In the genomic region with DNA sequence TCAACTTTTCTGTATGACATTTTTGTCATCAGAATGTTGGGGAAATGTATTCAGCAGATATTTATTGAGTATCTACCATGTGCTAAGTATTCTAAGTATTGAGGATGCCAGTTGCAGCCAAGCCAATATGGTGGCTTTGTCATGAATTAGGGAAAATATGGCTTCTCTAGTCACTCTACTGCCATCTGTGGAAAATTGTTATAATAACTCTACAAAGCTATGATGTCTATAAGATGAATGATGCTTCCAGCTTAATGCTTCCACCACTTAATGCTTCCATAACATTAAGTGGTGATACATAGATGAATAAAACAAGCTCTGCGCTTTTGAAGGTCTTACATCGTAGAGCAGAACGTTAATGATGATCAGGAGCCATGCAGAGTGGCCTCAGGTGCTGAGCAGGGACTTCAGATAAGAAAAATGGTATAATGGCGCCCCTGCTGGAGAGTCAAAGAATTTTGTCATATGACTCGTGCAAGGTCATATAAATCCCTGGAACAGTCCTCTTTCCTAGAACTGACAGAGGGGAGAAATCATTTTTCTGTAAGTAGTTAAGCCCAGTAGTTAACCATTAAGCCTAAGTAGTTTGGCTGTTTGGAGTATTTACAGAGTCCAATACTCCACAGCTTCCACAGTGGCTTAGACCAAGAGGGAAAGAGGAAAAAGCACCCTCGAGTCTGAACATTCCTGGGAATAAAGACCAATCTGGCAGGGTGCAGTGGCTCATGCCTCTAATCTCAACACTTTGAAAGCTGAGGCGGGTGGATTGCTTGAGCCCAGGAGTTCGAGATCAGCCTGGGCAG, we compare ENCODE assay signal across 1 cellular context.
TF ChIP-seq lines count a peak whose summit lies in the region.

No MANE protein-coding gene starts in this region.

TF ChIP-seq in endothelial cell of umbilical vein, 7 proteins besides CTCF, POLR2A, EP300 and RAD21:
- no peak for TF ChIP-seq POLR2AphosphoS5 (IDR thresholded peaks at IDR 0.05; ENCODE audit: insufficient read depth, low read depth, low read length)
- TF ChIP-seq MAX (IDR thresholded peaks at IDR 0.05; ENCODE audit: insufficient read depth, insufficient read length): no peak
- no peak for TF ChIP-seq GATA2 (IDR thresholded peaks at IDR 0.05; ENCODE audit: insufficient read depth, insufficient read length, low read depth, low read length)
- TF ChIP-seq JUN (IDR thresholded peaks at IDR 0.05; ENCODE audit: borderline replicate concordance, insufficient read depth, insufficient read length, low read depth): no peak
- TF ChIP-seq EZH2 (IDR thresholded peaks at IDR 0.05; ENCODE audit: borderline replicate concordance, low read depth, low read length, severe bottlenecking): no peak
- no peak for TF ChIP-seq MYC (IDR thresholded peaks at IDR 0.05; ENCODE audit: low read depth, low read length)
- no peak for TF ChIP-seq FOS (IDR thresholded peaks at IDR 0.05; ENCODE audit: borderline replicate concordance, insufficient read depth, low read length)
